13 cellular contexts compared by ENCODE assay signal in genomic region chr12:108548954-108549521, GRCh38. TPM values are rescaled to one million over a fixed set of nuclear protein-coding genes. Genes with fewer than 3 reads are reported as not detected.
"Had no signal": no experiment of that assay in that cellular context is flagged by ENCODE, and none has a peak within 500 bp of the region (broad histone marks: within the 10 kb centered on the region; RNA-seq: fewer than 3 reads in every experiment).

No MANE protein-coding gene starts in this region.

- FAIRE-seq: pancreas, urothelium cell line had no signal

- H3K27ac Mint-ChIP-seq: naive B cell had no signal

- DNase-seq: activated CD4-positive, alpha-beta T cell treated with anti-CD3 and anti-CD28 coated beads for 1 hour; colonic mucosa; heart left ventricle; left colon; naive B cell; pancreas; stimulated activated CD4-positive, alpha-beta T cell treated with anti-CD3 and anti-CD28 coated beads, Interleukin-15, amount 100 ng/mL, for 24 hours; stimulated activated CD4-positive, alpha-beta T cell treated with anti-CD3 and anti-CD28 coated beads, Interleukin-4, amount 100 ng/mL, for 24 hours; thyroid gland had no signal

- H3K9me3 ChIP-seq: colonic mucosa, heart left ventricle, pancreas, thyroid gland had no signal

- H3K4me1 ChIP-seq: colonic mucosa, thyroid gland had no signal

- H3K27me3 Mint-ChIP-seq: naive B cell had no signal

- H3K9me3 Mint-ChIP-seq: naive B cell had no signal

- H3K27ac ChIP-seq: cardiac muscle cell, colonic mucosa, pancreas, thyroid gland had no signal

- ATAC-seq: heart left ventricle, left colon, pancreas had no signal

- H3K27me3 ChIP-seq: cardiac muscle cell, colonic mucosa, heart left ventricle, pancreas, thyroid gland had no signal

- H3K4me3 ChIP-seq: cardiac muscle cell, colonic mucosa, heart left ventricle, pancreas, thyroid gland had no signal

- H3K4me3 Mint-ChIP-seq: naive B cell had no signal

RNA-seq across cellular contexts. Expression of gene TMEM119, which starts 48.8 kb away (rescaled TPM):
- total RNA-seq: activated CD8-positive, alpha-beta memory T cell treated with anti-CD3 and anti-CD28 coated beads for 36 hours; lung microvascular endothelial cell had no signal
